Comparison of ENCODE assay signal across 12 cellular contexts in genomic region chr5:33690736-33691135, GRCh38.
A peak's percentile ranks its signal among the peaks of the same experiment; 100 is the strongest.
DNase-seq lines count a peak whose midpoint lies in the region; ATAC-seq and TF ChIP-seq lines count a peak whose summit lies in the region.
"Had no signal": no experiment of that assay in that cellular context is flagged by ENCODE, and none has a peak within 500 bp of the region (broad histone marks: within the 10 kb centered on the region; RNA-seq: fewer than 3 reads in every experiment).

No MANE protein-coding gene starts in this region.

- H3K4me1 Mint-ChIP-seq in activated T-helper 1 cell treated with anti-CD3 and anti-CD28 coated beads, Interleukin-12 subunit alpha, Interleukin-12 subunit beta, Interleukin-2, Interleukin-4 antibody, amounts not matched to agents 30 ng/mL and 10 ng/mL and 1 ng/mL, durations not matched to agents 14 hours and 24 hours and 36 hours (ENCODE audit: low read depth), result no peaks in the 10 kb centered on the region

- peaks cover 10% of the 10 kb centered on the region for H3K9me3 Mint-ChIP-seq in activated T-helper 1 cell treated with anti-CD3 and anti-CD28 coated beads, Interleukin-12 subunit alpha, Interleukin-12 subunit beta, Interleukin-2, Interleukin-4 antibody, amounts not matched to agents 30 ng/mL and 10 ng/mL and 1 ng/mL, durations not matched to agents 14 hours and 24 hours and 36 hours

- no peaks in the 10 kb centered on the region; the same call in 1 of the 2 replicates for H3K36me3 ChIP-seq in MG63
- peaks cover 3% of the 10 kb centered on the region for H3K36me3 ChIP-seq in osteoblast (ENCODE audit: insufficient read depth, low read length)
- no peaks in the 10 kb centered on the region for H3K36me3 ChIP-seq in effector memory CD4-positive, alpha-beta T cell (ENCODE audit: control insufficient read depth, insufficient read depth, low read length)

- no peaks in the 10 kb centered on the region for H3K27me3 Mint-ChIP-seq in activated T-helper 1 cell treated with anti-CD3 and anti-CD28 coated beads, Interleukin-12 subunit alpha, Interleukin-12 subunit beta, Interleukin-2, Interleukin-4 antibody, amounts not matched to agents 30 ng/mL and 10 ng/mL and 1 ng/mL, durations not matched to agents 14 hours and 24 hours and 36 hours (ENCODE audit: insufficient read depth)

- H3K4me1 ChIP-seq in osteoblast (ENCODE audit: insufficient read depth, low read length), result peaks cover 46% of the 10 kb centered on the region
- H3K4me1 ChIP-seq in effector memory CD4-positive, alpha-beta T cell (ENCODE audit: control insufficient read depth, insufficient read depth, low read length, poor library complexity, severe bottlenecking), result no peaks in the 10 kb centered on the region

- intact Hi-C loops in activated T-helper 1 cell treated with anti-CD3 and anti-CD28 coated beads, Interleukin-12 subunit alpha, Interleukin-12 subunit beta, Interleukin-2, Interleukin-4 antibody, amounts not matched to agents 30 ng/mL and 10 ng/mL and 1 ng/mL, durations not matched to agents 14 hours and 24 hours and 36 hours (cut with micrococcal nuclease), result no loop called here

- no peak overlapping the region for H3K4me3 Mint-ChIP-seq in activated T-helper 1 cell treated with anti-CD3 and anti-CD28 coated beads, Interleukin-12 subunit alpha, Interleukin-12 subunit beta, Interleukin-2, Interleukin-4 antibody, amounts not matched to agents 30 ng/mL and 10 ng/mL and 1 ng/mL, durations not matched to agents 14 hours and 24 hours and 36 hours
- H3K4me3 Mint-ChIP-seq: activated naive CD8-positive, alpha-beta T cell had no signal

- DNase-seq in EH (ENCODE audit: low read depth), result peak; percentile 94
- DNase-seq in MG63, result peak; percentile 5
- peak; percentile 84 for DNase-seq in choroid plexus epithelial cell (ENCODE audit: low read depth)
- DNase-seq in osteoblast (ENCODE audit: insufficient read length, low spot score, missing footprints), result peak; percentile 85
- DNase-seq in occipital lobe (lab: John Stamatoyannopoulos, UW), result no peak
- DNase-seq in effector memory CD4-positive, alpha-beta T cell, result no peak
- DNase-seq in activated T-helper 1 cell treated with anti-CD3 and anti-CD28 coated beads, Interleukin-12 subunit alpha, Interleukin-12 subunit beta, Interleukin-2, Interleukin-4 antibody, amounts not matched to agents 30 ng/mL and 10 ng/mL and 1 ng/mL, durations not matched to agents 14 hours and 24 hours and 36 hours (ENCODE audit: low spot score), result no peak
- DNase-seq: activated CD8-positive, alpha-beta memory T cell treated with anti-CD3 and anti-CD28 coated beads, Interleukin-2, amount 50 U/mL, for 4 hours; dorsolateral prefrontal cortex; stimulated activated naive CD4-positive, alpha-beta T cell had no signal

- no peaks in the 10 kb centered on the region for H4K20me1 ChIP-seq in osteoblast (ENCODE audit: insufficient read depth, low read length)

- peak overlapping the region; percentile 36 for H2AFZ ChIP-seq in osteoblast (ENCODE audit: low read length)

- H3K27me3 ChIP-seq in MG63 (no peaks in the 10 kb centered on the region; the same call in 1 of the 2 replicates), osteoblast (ENCODE audit: insufficient read depth, low read length) (no peaks in the 10 kb centered on the region)
- H3K27me3 ChIP-seq in effector memory CD4-positive, alpha-beta T cell (replicated peaks; ENCODE audit: control insufficient read depth, insufficient read depth, low read length, poor library complexity, severe bottlenecking), result no peaks in the 10 kb centered on the region

- no peak overlapping the region for H3K27ac Mint-ChIP-seq in activated T-helper 1 cell treated with anti-CD3 and anti-CD28 coated beads, Interleukin-12 subunit alpha, Interleukin-12 subunit beta, Interleukin-2, Interleukin-4 antibody, amounts not matched to agents 30 ng/mL and 10 ng/mL and 1 ng/mL, durations not matched to agents 14 hours and 24 hours and 36 hours
- H3K27ac Mint-ChIP-seq: activated naive CD8-positive, alpha-beta T cell had no signal

- no peaks in the 10 kb centered on the region for H3K79me2 ChIP-seq in osteoblast (ENCODE audit: insufficient read depth, low read length)

- H3K4me2 ChIP-seq in osteoblast (ENCODE audit: insufficient read depth, low read length), result peak overlapping the region; percentile 67

- no peak for ATAC-seq in GM21528 (IDR thresholded peaks at IDR 0.05; ENCODE audit: low FRiP score, unreplicated experiment)

- H3K36me3 Mint-ChIP-seq in activated T-helper 1 cell treated with anti-CD3 and anti-CD28 coated beads, Interleukin-12 subunit alpha, Interleukin-12 subunit beta, Interleukin-2, Interleukin-4 antibody, amounts not matched to agents 30 ng/mL and 10 ng/mL and 1 ng/mL, durations not matched to agents 14 hours and 24 hours and 36 hours (ENCODE audit: low read depth), result no peaks in the 10 kb centered on the region
- H3K36me3 Mint-ChIP-seq: activated naive CD8-positive, alpha-beta T cell had no signal

- H3K9me3 ChIP-seq in MG63 (peaks cover 9% of the 10 kb centered on the region), osteoblast (ENCODE audit: low read depth, low read length) (no peaks in the 10 kb centered on the region)
- no peaks in the 10 kb centered on the region for H3K9me3 ChIP-seq in effector memory CD4-positive, alpha-beta T cell (ENCODE audit: control insufficient read depth, low read length)

- TF ChIP-seq CTCF in choroid plexus epithelial cell (conservative IDR thresholded peaks at IDR 0.05; ENCODE audit: low read depth, low read length) (no peak), osteoblast (IDR thresholded peaks at IDR 0.05; ENCODE audit: extremely low read depth, low read depth, low read length) (no peak)

- H3K4me3 ChIP-seq in MG63 (no peak overlapping the region), choroid plexus epithelial cell (ENCODE audit: low read depth, low read length) (no peak overlapping the region), osteoblast (ENCODE audit: insufficient read depth, low read length) (no peak overlapping the region)
- no peak overlapping the region for H3K4me3 ChIP-seq in effector memory CD4-positive, alpha-beta T cell (ENCODE audit: insufficient read depth, low read depth, low read length, poor library complexity, severe bottlenecking)
- H3K4me3 ChIP-seq: dorsolateral prefrontal cortex had no signal

- H3K27ac ChIP-seq in osteoblast (ENCODE audit: low read depth, low read length), result peak overlapping the region; percentile 88
- no peak overlapping the region for H3K27ac ChIP-seq in effector memory CD4-positive, alpha-beta T cell (ENCODE audit: insufficient read depth, low read length, poor library complexity, severe bottlenecking)
- H3K27ac ChIP-seq: dorsolateral prefrontal cortex had no signal

Comparison
In these comparisons a context has a peak if more than half of its experiments do, and no peak if none do; other contexts are left out.
1. DNase-seq: peak in EH (single experiment), MG63 (single experiment), choroid plexus epithelial cell (single experiment) and osteoblast (single experiment); none in occipital lobe (single experiment), effector memory CD4-positive, alpha-beta T cell (0 of 3) and activated T-helper 1 cell treated with anti-CD3 and anti-CD28 coated beads, Interleukin-12 subunit alpha, Interleukin-12 subunit beta, Interleukin-2, Interleukin-4 antibody, amounts not matched to agents 30 ng/mL and 10 ng/mL and 1 ng/mL, durations not matched to agents 14 hours and 24 hours and 36 hours (single experiment).